In genomic region chr20:3710703-3711417, GRCh38 we compare ENCODE assay signal across 8 cellular contexts. TPM values are rescaled to one million over a fixed set of nuclear protein-coding genes. Genes with fewer than 3 reads are reported as not detected.
DNase-seq lines count a peak whose midpoint lies in the region; ATAC-seq and TF ChIP-seq lines count a peak whose summit lies in the region.

No MANE protein-coding gene starts in this region.

- no peaks in the 10 kb centered on the region for H3K27me3 ChIP-seq in effector memory CD4-positive, alpha-beta T cell (replicated peaks; ENCODE audit: control insufficient read depth, insufficient read depth, low read length, poor library complexity, severe bottlenecking)

- TF ChIP-seq CTCF in mesothelial cell of epicardium (IDR thresholded peaks at IDR 0.05; ENCODE audit: unreplicated experiment): peak; percentile 99

- H3K36me3 Mint-ChIP-seq in activated CD8-positive, alpha-beta T cell treated with anti-CD3 and anti-CD28 coated beads, Interleukin-2, amount 10 ng/mL, durations not matched to agents 7 days and 5 days (ENCODE audit: low read depth): no peaks in the 10 kb centered on the region
- H3K36me3 Mint-ChIP-seq in mesothelial cell of epicardium: no peaks in the 10 kb centered on the region

- H3K4me1 ChIP-seq in effector memory CD4-positive, alpha-beta T cell (ENCODE audit: control insufficient read depth, insufficient read depth, low read length, poor library complexity, severe bottlenecking): no peaks in the 10 kb centered on the region

- H3K27ac ChIP-seq in effector memory CD4-positive, alpha-beta T cell (ENCODE audit: insufficient read depth, low read length, poor library complexity, severe bottlenecking): no peak overlapping the region

- POLR2A ChIA-PET in activated CD8-positive, alpha-beta T cell treated with anti-CD3 and anti-CD28 coated beads, Interleukin-2, amount 10 ng/mL, durations not matched to agents 7 days and 5 days (lab: Charles Lee): no interaction called here

- no peaks in the 10 kb centered on the region for H3K36me3 ChIP-seq in effector memory CD4-positive, alpha-beta T cell (ENCODE audit: control insufficient read depth, insufficient read depth, low read length)

- no peak overlapping the region for H3K4me3 ChIP-seq in effector memory CD4-positive, alpha-beta T cell (ENCODE audit: insufficient read depth, low read depth, low read length, poor library complexity, severe bottlenecking)

- DNase-seq in NCI-H2196 (lab: John Stamatoyannopoulos, UW; ENCODE audit: unreplicated experiment) (peak; percentile 57), NCI-H2196 treated with DMSO at 0.1 percent for 48 hours (lab: John Stamatoyannopoulos, UW; ENCODE audit: unreplicated experiment) (no peak), NCI-H128 (lab: John Stamatoyannopoulos, UW; ENCODE audit: unreplicated experiment) (peak; percentile 7), mesothelial cell of epicardium (ENCODE audit: low spot score in 2 of 2, unreplicated experiment in 2 of 2) (peak; percentile 71 to 92)
- peak; percentile 81 for DNase-seq in activated CD8-positive, alpha-beta T cell treated with anti-CD3 and anti-CD28 coated beads, Interleukin-2, amount 10 ng/mL, durations not matched to agents 7 days and 5 days
- DNase-seq in effector memory CD4-positive, alpha-beta T cell: peak; percentile 46 to 64 (median 60)
- peak; percentile 72 to 75 for DNase-seq in stimulated activated CD8-positive, alpha-beta memory T cell treated with anti-CD3 and anti-CD28 coated beads, Interleukin-2, amount 100 ng/mL, for 48 hours (ENCODE audit: low read depth in 2 of 2)

- no peaks in the 10 kb centered on the region for H3K4me1 Mint-ChIP-seq in activated CD8-positive, alpha-beta T cell treated with anti-CD3 and anti-CD28 coated beads, Interleukin-2, amount 10 ng/mL, durations not matched to agents 7 days and 5 days (ENCODE audit: low read depth)
- no peaks in the 10 kb centered on the region for H3K4me1 Mint-ChIP-seq in mesothelial cell of epicardium

- no peak overlapping the region for H3K4me3 Mint-ChIP-seq in activated CD8-positive, alpha-beta T cell treated with anti-CD3 and anti-CD28 coated beads, Interleukin-2, amount 10 ng/mL, durations not matched to agents 7 days and 5 days
- no peak overlapping the region for H3K4me3 Mint-ChIP-seq in mesothelial cell of epicardium

- peak; percentile 82 for ATAC-seq in activated CD8-positive, alpha-beta T cell treated with anti-CD3 and anti-CD28 coated beads, Interleukin-2, amount 10 ng/mL, durations not matched to agents 7 days and 5 days
- no peak for ATAC-seq in HG03565 (IDR thresholded peaks at IDR 0.05; ENCODE audit: unreplicated experiment)

- H3K27ac Mint-ChIP-seq in activated CD8-positive, alpha-beta T cell treated with anti-CD3 and anti-CD28 coated beads, Interleukin-2, amount 10 ng/mL, durations not matched to agents 7 days and 5 days: no peak overlapping the region
- H3K27ac Mint-ChIP-seq in mesothelial cell of epicardium: no peak overlapping the region

- H3K27me3 Mint-ChIP-seq in activated CD8-positive, alpha-beta T cell treated with anti-CD3 and anti-CD28 coated beads, Interleukin-2, amount 10 ng/mL, durations not matched to agents 7 days and 5 days (ENCODE audit: low read depth): peaks cover 6% of the 10 kb centered on the region
- H3K27me3 Mint-ChIP-seq in mesothelial cell of epicardium (ENCODE audit: low read depth): no peaks in the 10 kb centered on the region

- no peaks in the 10 kb centered on the region for H3K9me3 Mint-ChIP-seq in activated CD8-positive, alpha-beta T cell treated with anti-CD3 and anti-CD28 coated beads, Interleukin-2, amount 10 ng/mL, durations not matched to agents 7 days and 5 days (ENCODE audit: insufficient read depth)
- no peaks in the 10 kb centered on the region for H3K9me3 Mint-ChIP-seq in mesothelial cell of epicardium

- H3K9me3 ChIP-seq in effector memory CD4-positive, alpha-beta T cell (ENCODE audit: control insufficient read depth, low read length): no peaks in the 10 kb centered on the region

- CTCF ChIA-PET in activated CD8-positive, alpha-beta T cell treated with anti-CD3 and anti-CD28 coated beads, Interleukin-2, amount 10 ng/mL, durations not matched to agents 7 days and 5 days (lab: Charles Lee): interaction anchor here (0.6 to 3.3 kb wide), 54 partner anchors 9 to 486 kb away, joined by 3 to 66 read pairs (median 4); partner anchors contain the start of genes ADISSP, AP5S1 and SPEF1

RNA-seq across cellular contexts. Expression of gene SIGLEC1, which starts 1.5 kb away (rescaled TPM):
- total RNA-seq in activated CD8-positive, alpha-beta T cell treated with anti-CD3 and anti-CD28 coated beads, Interleukin-2, amount 10 ng/mL, durations not matched to agents 7 days and 5 days: not detected
- total RNA-seq in mesothelial cell of epicardium: 0.04 TPM in 1 of 3 replicates, not detected in the others

RNA-seq across cellular contexts. Expression of gene HSPA12B, which starts 21.6 kb away (rescaled TPM):
- total RNA-seq in activated CD8-positive, alpha-beta T cell treated with anti-CD3 and anti-CD28 coated beads, Interleukin-2, amount 10 ng/mL, durations not matched to agents 7 days and 5 days: not detected
- 11.5 to 13.0 TPM (median 12.0 TPM) in 3 replicates for total RNA-seq in mesothelial cell of epicardium

RNA-seq across cellular contexts. Expression of gene ADAM33, which starts 29.1 kb away (rescaled TPM):
- total RNA-seq in activated CD8-positive, alpha-beta T cell treated with anti-CD3 and anti-CD28 coated beads, Interleukin-2, amount 10 ng/mL, durations not matched to agents 7 days and 5 days: not detected
- total RNA-seq in mesothelial cell of epicardium: 83.0 to 91.1 TPM (median 87.4 TPM) in 3 replicates

RNA-seq across cellular contexts. Expression of gene GFRA4, which starts 47.7 kb away (rescaled TPM):
- not detected for total RNA-seq in activated CD8-positive, alpha-beta T cell treated with anti-CD3 and anti-CD28 coated beads, Interleukin-2, amount 10 ng/mL, durations not matched to agents 7 days and 5 days
- total RNA-seq in mesothelial cell of epicardium: not detected in 3 replicates

RNA-seq across cellular contexts. Expression of gene ADISSP, which starts 56.7 kb away (rescaled TPM):
- total RNA-seq in activated CD8-positive, alpha-beta T cell treated with anti-CD3 and anti-CD28 coated beads, Interleukin-2, amount 10 ng/mL, durations not matched to agents 7 days and 5 days: 10 to 100 TPM; 37.4 to 38.5 TPM
- 24.3 to 26.5 TPM (median 24.9 TPM) in 3 replicates for total RNA-seq in mesothelial cell of epicardium

Comparison
In these comparisons a context has a peak if more than half of its experiments do, and no peak if none do; other contexts are left out.
1. RNA of gene HSPA12B, which starts 21.6 kb away (total RNA-seq): 11.5 to 13.0 TPM in mesothelial cell of epicardium; not detected in activated CD8-positive, alpha-beta T cell treated with anti-CD3 and anti-CD28 coated beads, Interleukin-2, amount 10 ng/mL, durations not matched to agents 7 days and 5 days; every median in the first group is over 10 times any median in the second.
2. RNA of gene ADAM33, which starts 29.1 kb away (total RNA-seq): 83.0 to 91.1 TPM in mesothelial cell of epicardium; not detected in activated CD8-positive, alpha-beta T cell treated with anti-CD3 and anti-CD28 coated beads, Interleukin-2, amount 10 ng/mL, durations not matched to agents 7 days and 5 days; every median in the first group is over 10 times any median in the second.